ENCODE assay signal across 1 cellular context in genomic region chr20:62929051-62929538, GRCh38.
A peak's percentile ranks its signal among the peaks of the same experiment; 100 is the strongest.
TF ChIP-seq lines count a peak whose summit lies in the region.

No MANE protein-coding gene starts in this region.

TF ChIP-seq in HepG2, 621 proteins besides CTCF, POLR2A, EP300 and RAD21 (continued from another document and continues in another):
- TF ChIP-seq RXRB (CRISPR knock-in tag; IDR thresholded peaks at IDR 0.05; ENCODE audit: borderline replicate concordance) = no peak
- no peak for TF ChIP-seq HOMEZ (CRISPR knock-in tag; IDR thresholded peaks at IDR 0.05; ENCODE audit: low read depth)
- no peak for TF ChIP-seq ZNF543 (CRISPR knock-in tag; IDR thresholded peaks at IDR 0.05)
- no peak for TF ChIP-seq ZSCAN12 (CRISPR knock-in tag; IDR thresholded peaks at IDR 0.05)
- TF ChIP-seq TARDBP (CRISPR knock-in tag; IDR thresholded peaks at IDR 0.05) = no peak
- no peak for TF ChIP-seq ZBTB8A (CRISPR knock-in tag; IDR thresholded peaks at IDR 0.05; ENCODE audit: borderline replicate concordance, low read depth)
- TF ChIP-seq ZNF709 (CRISPR knock-in tag; IDR thresholded peaks at IDR 0.05) = no peak
- no peak for TF ChIP-seq HMGA1 (CRISPR knock-in tag; conservative IDR thresholded peaks at IDR 0.05)
- no peak; the same call in 1 of the 2 replicates for TF ChIP-seq ETV5 (CRISPR knock-in tag; IDR thresholded peaks at IDR 0.05; ENCODE audit: borderline replicate concordance)
- TF ChIP-seq HMG20A (CRISPR knock-in tag; IDR thresholded peaks at IDR 0.05; ENCODE audit: borderline replicate concordance) = no peak
- peak; percentile 15; the same call in 1 of the 2 replicates for TF ChIP-seq HDAC1 (CRISPR knock-in tag; IDR thresholded peaks at IDR 0.05)
- TF ChIP-seq ZNF678 (CRISPR knock-in tag; IDR thresholded peaks at IDR 0.05) = no peak
- TF ChIP-seq RFXANK (CRISPR knock-in tag; IDR thresholded peaks at IDR 0.05) = no peak
- no peak for TF ChIP-seq YEATS4 (CRISPR knock-in tag; IDR thresholded peaks at IDR 0.05; ENCODE audit: borderline replicate concordance)
- TF ChIP-seq ZBTB34 (CRISPR knock-in tag; IDR thresholded peaks at IDR 0.05) = no peak
- no peak for TF ChIP-seq ZNF510 (CRISPR knock-in tag; IDR thresholded peaks at IDR 0.05; ENCODE audit: low read depth)
- TF ChIP-seq GTF3A (CRISPR knock-in tag; conservative IDR thresholded peaks at IDR 0.05) = no peak
- TF ChIP-seq CHD2 (IDR thresholded peaks at IDR 0.05; ENCODE audit: low read depth, low read length) = no peak
- TF ChIP-seq MTA1 (CRISPR knock-in tag; IDR thresholded peaks at IDR 0.05; ENCODE audit: borderline replicate concordance) = no peak
- TF ChIP-seq SNAPC2 (CRISPR knock-in tag; IDR thresholded peaks at IDR 0.05) = no peak
- peak; percentile 59; the same call in 1 of the 2 replicates for TF ChIP-seq ELF1 (CRISPR knock-in tag; IDR thresholded peaks at IDR 0.05)
- TF ChIP-seq ZNF205 (CRISPR knock-in tag; IDR thresholded peaks at IDR 0.05) = no peak
- no peak for TF ChIP-seq ZNF296 (CRISPR knock-in tag; conservative IDR thresholded peaks at IDR 0.05)
- no peak for TF ChIP-seq E2F1 (CRISPR knock-in tag; IDR thresholded peaks at IDR 0.05)
- TF ChIP-seq MAZ (IDR thresholded peaks at IDR 0.05; ENCODE audit: borderline replicate concordance, low read depth, low read length) = no peak
- no peak for TF ChIP-seq MAZ (CRISPR knock-in tag; IDR thresholded peaks at IDR 0.05; ENCODE audit: low read depth)
- no peak for TF ChIP-seq THAP8 (CRISPR knock-in tag; IDR thresholded peaks at IDR 0.05; ENCODE audit: borderline replicate concordance)
- no peak for TF ChIP-seq FOXO4 (CRISPR knock-in tag; conservative IDR thresholded peaks at IDR 0.05)
- TF ChIP-seq ZNF598 (CRISPR knock-in tag; IDR thresholded peaks at IDR 0.05; ENCODE audit: borderline replicate concordance) = no peak
- no peak for TF ChIP-seq ZNF17 (CRISPR knock-in tag; IDR thresholded peaks at IDR 0.05)
- TF ChIP-seq NFE2 (CRISPR knock-in tag; IDR thresholded peaks at IDR 0.05) = no peak
- TF ChIP-seq UBTF (CRISPR knock-in tag; IDR thresholded peaks at IDR 0.05) = peak; percentile 72
- TF ChIP-seq ZMYM4 (CRISPR knock-in tag; IDR thresholded peaks at IDR 0.05) = no peak
- TF ChIP-seq MLXIP (CRISPR knock-in tag; IDR thresholded peaks at IDR 0.05; ENCODE audit: borderline replicate concordance) = no peak
- TF ChIP-seq ZBTB2 (CRISPR knock-in tag; IDR thresholded peaks at IDR 0.05; ENCODE audit: low read depth) = no peak
- TF ChIP-seq PHB2 (IDR thresholded peaks at IDR 0.05; ENCODE audit: partially characterized antibody) = no peak
- no peak for TF ChIP-seq ELK4 (CRISPR knock-in tag; IDR thresholded peaks at IDR 0.05; ENCODE audit: borderline replicate concordance)
- TF ChIP-seq ZNF512B (CRISPR knock-in tag; IDR thresholded peaks at IDR 0.05; ENCODE audit: borderline replicate concordance) = no peak
- no peak for TF ChIP-seq ATF5 (CRISPR knock-in tag; IDR thresholded peaks at IDR 0.05; ENCODE audit: low read depth)
- TF ChIP-seq ZKSCAN1 (IDR thresholded peaks at IDR 0.05; ENCODE audit: low read length) = no peak
- no peak for TF ChIP-seq ZNF326 (CRISPR knock-in tag; IDR thresholded peaks at IDR 0.05; ENCODE audit: borderline replicate concordance)
- TF ChIP-seq ZNF781 (CRISPR knock-in tag; IDR thresholded peaks at IDR 0.05; ENCODE audit: borderline replicate concordance, not compliant biosample characterization) = no peak
- TF ChIP-seq DRAP1 (CRISPR knock-in tag; IDR thresholded peaks at IDR 0.05) = 0 out of 2 replicates have a peak, but pooled peaks have one; percentile 17
- no peak for TF ChIP-seq TERF1 (CRISPR knock-in tag; IDR thresholded peaks at IDR 0.05)
